8 cellular contexts compared by ENCODE assay signal in genomic region chr12:14723763-14724162, GRCh38.
DNase-seq lines count a peak whose midpoint lies in the region; ATAC-seq and TF ChIP-seq lines count a peak whose summit lies in the region.

No MANE protein-coding gene starts in this region.

- H3K4me3 ChIP-seq in GM12864 (ENCODE audit: low read depth, low read length) (no peak overlapping the region), astrocyte of the cerebellum (ENCODE audit: low read depth, low read length) (no peak overlapping the region)

- peak; percentile 31 for DNase-seq in GM12864 (ENCODE audit: low read depth)
- DNase-seq in KBM-7: peak; percentile 71
- peak; percentile 14 for DNase-seq in T-helper 22 cell (ENCODE audit: low read depth)
- peak; percentile 2 for DNase-seq in astrocyte of the cerebellum (ENCODE audit: low read depth)
- DNase-seq in inferior parietal cortex (ENCODE audit: extremely low spot score): peak; percentile 32
- peak; percentile 68 for DNase-seq in stimulated activated CD4-positive, alpha-beta T cell treated with anti-CD3 and anti-CD28 coated beads, Interleukin-4, amount 100 ng/mL, for 24 hours

- in situ Hi-C loops in KBM-7 (cut with MboI; ENCODE audit: low pct_unique_long_range_greater_than_20kb, low sequenced_read_pairs) (no loop called here), astrocyte of the cerebellum (cut with HindIII; ENCODE audit: low sequenced_read_pairs) (no loop called here)

- TF ChIP-seq CTCF in GM12864 (IDR thresholded peaks at IDR 0.05; ENCODE audit: low read depth, low read length, missing control alignments) (peak; percentile 72), astrocyte of the cerebellum (IDR thresholded peaks at IDR 0.05; ENCODE audit: low read depth, low read length, missing control alignments) (peak; percentile 38)

- ATAC-seq in GM21723 (IDR thresholded peaks at IDR 0.05; ENCODE audit: unreplicated experiment): no peak
- ATAC-seq in GM18517 (IDR thresholded peaks at IDR 0.05; ENCODE audit: unreplicated experiment): no peak

Comparison
In these comparisons a context has a peak if more than half of its experiments do, and no peak if none do; other contexts are left out.
1. DNase-seq: peak in every context shown above with its lines; median percentile 71 in KBM-7; 68 in stimulated activated CD4-positive, alpha-beta T cell treated with anti-CD3 and anti-CD28 coated beads, Interleukin-4, amount 100 ng/mL, for 24 hours; 32 in inferior parietal cortex; 31 in GM12864; 14 in T-helper 22 cell; 2 in astrocyte of the cerebellum.